Comparison of ENCODE assay signal across 1 cellular context in genomic region chr21:39012314-39013230, GRCh38.
TF ChIP-seq lines count a peak whose summit lies in the region.

No MANE protein-coding gene starts in this region.

TF ChIP-seq in IMR-90, 13 proteins besides CTCF, POLR2A, EP300 and RAD21 (continued from another document):
- no peak for TF ChIP-seq USF2 (IDR thresholded peaks at IDR 0.05; ENCODE audit: low read depth, low read length)
- no peak for TF ChIP-seq MXI1 (IDR thresholded peaks at IDR 0.05; ENCODE audit: borderline replicate concordance, low read depth, low read length)
- TF ChIP-seq RFX5 (IDR thresholded peaks at IDR 0.05; ENCODE audit: low read depth, low read length): no peak
- TF ChIP-seq CHD1 (IDR thresholded peaks at IDR 0.05; ENCODE audit: low read depth, low read length): no peak
TF ChIP-seq in IMR-90: peak in this region for 0.
